13 cellular contexts compared by ENCODE assay signal in the genomic region with DNA sequence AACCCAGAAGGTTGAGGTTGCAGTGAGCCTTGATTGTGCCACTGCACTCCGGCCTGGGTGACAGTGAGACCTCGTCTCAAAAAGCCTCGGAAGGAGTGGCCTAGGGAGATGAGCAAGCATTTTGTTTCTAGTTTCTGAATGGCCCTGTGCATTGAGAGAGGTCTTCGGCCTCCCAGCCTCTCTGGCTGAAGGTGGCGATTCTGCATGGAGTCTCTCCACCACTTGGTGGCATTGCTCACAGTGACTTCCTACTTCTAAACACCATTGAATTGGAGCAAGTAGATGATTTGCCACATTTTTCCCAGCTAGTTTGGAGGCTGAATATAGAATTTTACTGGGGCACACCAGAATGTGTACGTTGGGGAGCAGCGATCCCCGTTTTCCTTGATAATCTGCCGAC. TPM values are rescaled to one million over a fixed set of nuclear protein-coding genes. Genes with fewer than 3 reads are reported as not detected.
"Had no signal": no experiment of that assay in that cellular context is flagged by ENCODE, and none has a peak within 500 bp of the region (broad histone marks: within the 10 kb centered on the region; RNA-seq: fewer than 3 reads in every experiment).

No MANE protein-coding gene starts in this region.

RNA-seq across cellular contexts. Expression of a gene that starts 48.4 kb away (rescaled TPM):
- total RNA-seq: activated B cell treated with CpG ODN at 0.5 μM for 24 hours; activated CD8-positive, alpha-beta T cell treated with anti-CD3 and anti-CD28 coated beads for 36 hours; astrocyte; bronchial epithelial cell; cardiac septum; cerebellum; dermis blood vessel endothelial cell; endothelial cell of umbilical vein; fibroblast of lung; fibroblast of villous mesenchyme; gastroesophageal sphincter; glomerular endothelial cell had no signal
- polyA plus RNA-seq: endothelial cell of umbilical vein, heart right ventricle had no signal
